1 cellular context compared by ENCODE assay signal in the genomic region with DNA sequence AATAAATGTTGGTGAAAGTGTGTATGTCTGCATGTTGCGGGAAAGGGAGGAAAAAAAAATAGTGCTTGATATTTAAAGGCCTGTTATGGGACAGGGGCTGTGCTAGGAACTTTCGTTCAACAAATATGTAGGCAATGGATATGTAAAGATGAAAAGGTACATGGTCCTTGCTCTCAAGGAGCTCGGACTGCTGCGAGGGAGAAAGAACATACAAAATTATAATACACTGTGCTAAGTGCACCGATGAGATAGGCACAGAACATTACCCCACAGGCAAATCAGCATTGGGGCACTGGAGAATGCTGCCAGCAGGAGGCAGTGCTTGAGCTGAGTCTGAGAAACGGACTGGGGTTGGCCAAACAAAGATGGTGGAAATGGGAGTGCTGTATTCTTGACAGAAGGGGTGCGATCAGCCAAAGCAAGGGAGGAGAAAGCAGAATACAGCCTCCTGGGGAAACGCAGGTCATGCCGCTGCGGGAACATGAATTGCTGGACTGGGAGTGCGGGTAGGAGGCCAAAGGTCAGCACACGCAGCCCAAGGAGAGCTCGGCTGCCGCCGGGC.
TF ChIP-seq lines count a peak whose summit lies in the region.

No MANE protein-coding gene starts in this region.

TF ChIP-seq in K562, 482 proteins besides CTCF, POLR2A, EP300 and RAD21 (continued from another document and continues in another):
- TF ChIP-seq, protein P1, sequence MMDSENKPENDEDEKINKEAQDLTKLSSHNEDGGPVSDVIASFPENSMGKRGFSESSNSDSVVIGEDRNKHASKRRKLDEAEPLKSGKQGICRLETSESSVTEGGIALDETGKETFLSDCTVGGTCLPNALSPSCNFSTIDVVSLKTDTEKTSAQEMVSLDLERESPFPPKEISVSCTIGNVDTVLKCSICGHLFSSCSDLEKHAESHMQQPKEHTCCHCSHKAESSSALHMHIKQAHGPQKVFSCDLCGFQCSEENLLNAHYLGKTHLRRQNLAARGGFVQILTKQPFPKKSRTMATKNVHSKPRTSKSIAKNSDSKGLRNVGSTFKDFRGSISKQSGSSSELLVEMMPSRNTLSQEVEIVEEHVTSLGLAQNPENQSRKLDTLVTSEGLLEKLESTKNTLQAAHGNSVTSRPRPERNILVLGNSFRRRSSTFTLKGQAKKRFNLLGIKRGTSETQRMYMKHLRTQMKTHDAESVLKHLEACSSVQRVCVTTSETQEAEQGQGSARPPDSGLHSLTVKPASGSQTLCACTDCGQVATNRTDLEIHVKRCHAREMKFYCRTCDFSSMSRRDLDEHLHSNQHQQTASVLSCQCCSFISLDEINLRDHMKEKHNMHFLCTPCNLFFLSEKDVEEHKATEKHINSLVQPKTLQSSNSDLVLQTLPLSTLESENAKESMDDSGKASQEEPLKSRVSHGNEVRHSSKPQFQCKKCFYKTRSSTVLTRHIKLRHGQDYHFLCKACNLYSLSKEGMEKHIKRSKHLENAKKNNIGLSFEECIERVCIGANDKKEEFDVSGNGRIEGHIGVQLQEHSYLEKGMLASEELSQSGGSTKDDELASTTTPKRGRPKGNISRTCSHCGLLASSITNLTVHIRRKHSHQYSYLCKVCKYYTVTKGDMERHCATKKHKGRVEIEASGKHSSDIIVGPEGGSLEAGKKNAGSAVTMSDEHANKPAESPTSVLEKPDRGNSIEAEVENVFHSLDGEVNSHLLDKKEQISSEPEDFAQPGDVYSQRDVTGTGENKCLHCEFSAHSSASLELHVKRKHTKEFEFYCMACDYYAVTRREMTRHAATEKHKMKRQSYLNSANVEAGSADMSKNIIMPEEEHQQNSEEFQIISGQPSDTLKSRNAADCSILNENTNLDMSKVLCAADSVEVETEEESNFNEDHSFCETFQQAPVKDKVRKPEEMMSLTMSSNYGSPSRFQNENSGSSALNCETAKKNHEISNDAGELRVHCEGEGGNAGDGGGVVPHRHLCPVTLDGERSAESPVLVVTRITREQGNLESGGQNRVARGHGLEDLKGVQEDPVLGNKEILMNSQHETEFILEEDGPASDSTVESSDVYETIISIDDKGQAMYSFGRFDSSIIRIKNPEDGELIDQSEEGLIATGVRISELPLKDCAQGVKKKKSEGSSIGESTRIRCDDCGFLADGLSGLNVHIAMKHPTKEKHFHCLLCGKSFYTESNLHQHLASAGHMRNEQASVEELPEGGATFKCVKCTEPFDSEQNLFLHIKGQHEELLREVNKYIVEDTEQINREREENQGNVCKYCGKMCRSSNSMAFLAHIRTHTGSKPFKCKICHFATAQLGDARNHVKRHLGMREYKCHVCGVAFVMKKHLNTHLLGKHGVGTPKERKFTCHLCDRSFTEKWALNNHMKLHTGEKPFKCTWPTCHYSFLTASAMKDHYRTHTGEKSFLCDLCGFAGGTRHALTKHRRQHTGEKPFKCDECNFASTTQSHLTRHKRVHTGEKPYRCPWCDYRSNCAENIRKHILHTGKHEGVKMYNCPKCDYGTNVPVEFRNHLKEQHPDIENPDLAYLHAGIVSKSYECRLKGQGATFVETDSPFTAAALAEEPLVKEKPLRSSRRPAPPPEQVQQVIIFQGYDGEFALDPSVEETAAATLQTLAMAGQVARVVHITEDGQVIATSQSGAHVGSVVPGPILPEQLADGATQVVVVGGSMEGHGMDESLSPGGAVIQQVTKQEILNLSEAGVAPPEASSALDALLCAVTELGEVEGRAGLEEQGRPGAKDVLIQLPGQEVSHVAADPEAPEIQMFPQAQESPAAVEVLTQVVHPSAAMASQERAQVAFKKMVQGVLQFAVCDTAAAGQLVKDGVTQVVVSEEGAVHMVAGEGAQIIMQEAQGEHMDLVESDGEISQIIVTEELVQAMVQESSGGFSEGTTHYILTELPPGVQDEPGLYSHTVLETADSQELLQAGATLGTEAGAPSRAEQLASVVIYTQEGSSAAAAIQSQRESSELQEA (IDR thresholded peaks at IDR 0.05; ENCODE audit: low read depth), result no peak
- TF ChIP-seq MTA2 (IDR thresholded peaks at IDR 0.05; ENCODE audit: low read depth), result no peak
- TF ChIP-seq ZC3H8 (IDR thresholded peaks at IDR 0.05), result no peak
- peak; percentile 31 to 87; a peak in 3 of 4 replicates for TF ChIP-seq TEAD1 (CRISPR knock-in tag; IDR thresholded peaks at IDR 0.05)
- TF ChIP-seq ZNF79 (CRISPR knock-in tag; IDR thresholded peaks at IDR 0.05; ENCODE audit: low read depth), result no peak
- no peak for TF ChIP-seq FIP1L1 (IDR thresholded peaks at IDR 0.05; ENCODE audit: low read depth, low read length, poor library complexity, severe bottlenecking)
- no peak for TF ChIP-seq ZC3H11A (IDR thresholded peaks at IDR 0.05; ENCODE audit: low read depth, low read length)
- TF ChIP-seq ZNF551 (CRISPR knock-in tag; IDR thresholded peaks at IDR 0.05), result no peak
- no peak for TF ChIP-seq MXI1 (IDR thresholded peaks at IDR 0.05; ENCODE audit: low read depth, low read length)
- TF ChIP-seq NR2C1 (IDR thresholded peaks at IDR 0.05), result 0 out of 2 replicates have a peak, but pooled peaks have one; percentile 22
- TF ChIP-seq NR2C1 (tag; IDR thresholded peaks at IDR 0.05), result peak; percentile 70; the same call in 1 of the 2 replicates
- TF ChIP-seq DIDO1 (tag; IDR thresholded peaks at IDR 0.05; ENCODE audit: low read depth), result no peak
- TF ChIP-seq ZNF431 (CRISPR knock-in tag; IDR thresholded peaks at IDR 0.05), result no peak
- no peak for TF ChIP-seq SMAD2 (IDR thresholded peaks at IDR 0.05; ENCODE audit: low read depth, low read length)
- TF ChIP-seq E2F1 (CRISPR knock-in tag; IDR thresholded peaks at IDR 0.05), result no peak
- TF ChIP-seq E2F5 (CRISPR knock-in tag; IDR thresholded peaks at IDR 0.05), result no peak
- TF ChIP-seq STAT5A (IDR thresholded peaks at IDR 0.05; ENCODE audit: borderline replicate concordance, low read length), result no peak
- no peak for TF ChIP-seq BMI1 (IDR thresholded peaks at IDR 0.05; ENCODE audit: low read length)
- peak; percentile 66 for TF ChIP-seq STAG1 (CRISPR knock-in tag; IDR thresholded peaks at IDR 0.05; ENCODE audit: borderline replicate concordance)
- no peak for TF ChIP-seq SIX5 (IDR thresholded peaks at IDR 0.05; ENCODE audit: borderline replicate concordance in 1 of 2, insufficient read depth in 1 of 2, low read depth in 1 of 2, low read length in 2 of 2)
- no peak for TF ChIP-seq CAMTA2 (CRISPR knock-in tag; conservative IDR thresholded peaks at IDR 0.05)
- 0 out of 4 replicates have a peak, but pooled peaks of 1 of the 2 experiments have one; percentile 61 for TF ChIP-seq MLLT1 (IDR thresholded peaks at IDR 0.05)
- no peak for TF ChIP-seq MIER1 (IDR thresholded peaks at IDR 0.05; ENCODE audit: low read depth)
- TF ChIP-seq EZH2 (IDR thresholded peaks at IDR 0.05; ENCODE audit: borderline replicate concordance, low read depth, low read length), result no peak
- TF ChIP-seq, protein P2, sequence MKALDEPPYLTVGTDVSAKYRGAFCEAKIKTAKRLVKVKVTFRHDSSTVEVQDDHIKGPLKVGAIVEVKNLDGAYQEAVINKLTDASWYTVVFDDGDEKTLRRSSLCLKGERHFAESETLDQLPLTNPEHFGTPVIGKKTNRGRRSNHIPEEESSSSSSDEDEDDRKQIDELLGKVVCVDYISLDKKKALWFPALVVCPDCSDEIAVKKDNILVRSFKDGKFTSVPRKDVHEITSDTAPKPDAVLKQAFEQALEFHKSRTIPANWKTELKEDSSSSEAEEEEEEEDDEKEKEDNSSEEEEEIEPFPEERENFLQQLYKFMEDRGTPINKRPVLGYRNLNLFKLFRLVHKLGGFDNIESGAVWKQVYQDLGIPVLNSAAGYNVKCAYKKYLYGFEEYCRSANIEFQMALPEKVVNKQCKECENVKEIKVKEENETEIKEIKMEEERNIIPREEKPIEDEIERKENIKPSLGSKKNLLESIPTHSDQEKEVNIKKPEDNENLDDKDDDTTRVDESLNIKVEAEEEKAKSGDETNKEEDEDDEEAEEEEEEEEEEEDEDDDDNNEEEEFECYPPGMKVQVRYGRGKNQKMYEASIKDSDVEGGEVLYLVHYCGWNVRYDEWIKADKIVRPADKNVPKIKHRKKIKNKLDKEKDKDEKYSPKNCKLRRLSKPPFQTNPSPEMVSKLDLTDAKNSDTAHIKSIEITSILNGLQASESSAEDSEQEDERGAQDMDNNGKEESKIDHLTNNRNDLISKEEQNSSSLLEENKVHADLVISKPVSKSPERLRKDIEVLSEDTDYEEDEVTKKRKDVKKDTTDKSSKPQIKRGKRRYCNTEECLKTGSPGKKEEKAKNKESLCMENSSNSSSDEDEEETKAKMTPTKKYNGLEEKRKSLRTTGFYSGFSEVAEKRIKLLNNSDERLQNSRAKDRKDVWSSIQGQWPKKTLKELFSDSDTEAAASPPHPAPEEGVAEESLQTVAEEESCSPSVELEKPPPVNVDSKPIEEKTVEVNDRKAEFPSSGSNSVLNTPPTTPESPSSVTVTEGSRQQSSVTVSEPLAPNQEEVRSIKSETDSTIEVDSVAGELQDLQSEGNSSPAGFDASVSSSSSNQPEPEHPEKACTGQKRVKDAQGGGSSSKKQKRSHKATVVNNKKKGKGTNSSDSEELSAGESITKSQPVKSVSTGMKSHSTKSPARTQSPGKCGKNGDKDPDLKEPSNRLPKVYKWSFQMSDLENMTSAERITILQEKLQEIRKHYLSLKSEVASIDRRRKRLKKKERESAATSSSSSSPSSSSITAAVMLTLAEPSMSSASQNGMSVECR (CRISPR knock-in tag; IDR thresholded peaks at IDR 0.05), result no peak
- no peak for TF ChIP-seq HDAC3 (IDR thresholded peaks at IDR 0.05; ENCODE audit: borderline replicate concordance, partially characterized antibody)
- TF ChIP-seq IRF1 (CRISPR knock-in tag; IDR thresholded peaks at IDR 0.05; ENCODE audit: borderline replicate concordance), result no peak
- peak in 1 of 2 experiments; percentile 68; a peak in 1 of 4 replicates for TF ChIP-seq ARNT (IDR thresholded peaks at IDR 0.05)
- TF ChIP-seq, protein P3, sequence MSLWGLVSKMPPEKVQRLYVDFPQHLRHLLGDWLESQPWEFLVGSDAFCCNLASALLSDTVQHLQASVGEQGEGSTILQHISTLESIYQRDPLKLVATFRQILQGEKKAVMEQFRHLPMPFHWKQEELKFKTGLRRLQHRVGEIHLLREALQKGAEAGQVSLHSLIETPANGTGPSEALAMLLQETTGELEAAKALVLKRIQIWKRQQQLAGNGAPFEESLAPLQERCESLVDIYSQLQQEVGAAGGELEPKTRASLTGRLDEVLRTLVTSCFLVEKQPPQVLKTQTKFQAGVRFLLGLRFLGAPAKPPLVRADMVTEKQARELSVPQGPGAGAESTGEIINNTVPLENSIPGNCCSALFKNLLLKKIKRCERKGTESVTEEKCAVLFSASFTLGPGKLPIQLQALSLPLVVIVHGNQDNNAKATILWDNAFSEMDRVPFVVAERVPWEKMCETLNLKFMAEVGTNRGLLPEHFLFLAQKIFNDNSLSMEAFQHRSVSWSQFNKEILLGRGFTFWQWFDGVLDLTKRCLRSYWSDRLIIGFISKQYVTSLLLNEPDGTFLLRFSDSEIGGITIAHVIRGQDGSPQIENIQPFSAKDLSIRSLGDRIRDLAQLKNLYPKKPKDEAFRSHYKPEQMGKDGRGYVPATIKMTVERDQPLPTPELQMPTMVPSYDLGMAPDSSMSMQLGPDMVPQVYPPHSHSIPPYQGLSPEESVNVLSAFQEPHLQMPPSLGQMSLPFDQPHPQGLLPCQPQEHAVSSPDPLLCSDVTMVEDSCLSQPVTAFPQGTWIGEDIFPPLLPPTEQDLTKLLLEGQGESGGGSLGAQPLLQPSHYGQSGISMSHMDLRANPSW (CRISPR knock-in tag; IDR thresholded peaks at IDR 0.05), result no peak
- TF ChIP-seq, protein P4, sequence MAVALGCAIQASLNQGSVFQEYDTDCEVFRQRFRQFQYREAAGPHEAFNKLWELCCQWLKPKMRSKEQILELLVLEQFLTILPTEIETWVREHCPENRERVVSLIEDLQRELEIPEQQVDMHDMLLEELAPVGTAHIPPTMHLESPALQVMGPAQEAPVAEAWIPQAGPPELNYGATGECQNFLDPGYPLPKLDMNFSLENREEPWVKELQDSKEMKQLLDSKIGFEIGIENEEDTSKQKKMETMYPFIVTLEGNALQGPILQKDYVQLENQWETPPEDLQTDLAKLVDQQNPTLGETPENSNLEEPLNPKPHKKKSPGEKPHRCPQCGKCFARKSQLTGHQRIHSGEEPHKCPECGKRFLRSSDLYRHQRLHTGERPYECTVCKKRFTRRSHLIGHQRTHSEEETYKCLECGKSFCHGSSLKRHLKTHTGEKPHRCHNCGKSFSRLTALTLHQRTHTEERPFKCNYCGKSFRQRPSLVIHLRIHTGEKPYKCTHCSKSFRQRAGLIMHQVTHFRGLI (CRISPR knock-in tag; IDR thresholded peaks at IDR 0.05), result no peak
- TF ChIP-seq ZFPM2 (CRISPR knock-in tag; IDR thresholded peaks at IDR 0.05), result no peak
- TF ChIP-seq NR2C2 (CRISPR knock-in tag; IDR thresholded peaks at IDR 0.05), result peak; percentile 70; the same call in 1 of the 2 replicates
- TF ChIP-seq NR2C2 (tag; IDR thresholded peaks at IDR 0.05), result peak; percentile 73
